26 cellular contexts compared by ENCODE assay signal in the genomic region with DNA sequence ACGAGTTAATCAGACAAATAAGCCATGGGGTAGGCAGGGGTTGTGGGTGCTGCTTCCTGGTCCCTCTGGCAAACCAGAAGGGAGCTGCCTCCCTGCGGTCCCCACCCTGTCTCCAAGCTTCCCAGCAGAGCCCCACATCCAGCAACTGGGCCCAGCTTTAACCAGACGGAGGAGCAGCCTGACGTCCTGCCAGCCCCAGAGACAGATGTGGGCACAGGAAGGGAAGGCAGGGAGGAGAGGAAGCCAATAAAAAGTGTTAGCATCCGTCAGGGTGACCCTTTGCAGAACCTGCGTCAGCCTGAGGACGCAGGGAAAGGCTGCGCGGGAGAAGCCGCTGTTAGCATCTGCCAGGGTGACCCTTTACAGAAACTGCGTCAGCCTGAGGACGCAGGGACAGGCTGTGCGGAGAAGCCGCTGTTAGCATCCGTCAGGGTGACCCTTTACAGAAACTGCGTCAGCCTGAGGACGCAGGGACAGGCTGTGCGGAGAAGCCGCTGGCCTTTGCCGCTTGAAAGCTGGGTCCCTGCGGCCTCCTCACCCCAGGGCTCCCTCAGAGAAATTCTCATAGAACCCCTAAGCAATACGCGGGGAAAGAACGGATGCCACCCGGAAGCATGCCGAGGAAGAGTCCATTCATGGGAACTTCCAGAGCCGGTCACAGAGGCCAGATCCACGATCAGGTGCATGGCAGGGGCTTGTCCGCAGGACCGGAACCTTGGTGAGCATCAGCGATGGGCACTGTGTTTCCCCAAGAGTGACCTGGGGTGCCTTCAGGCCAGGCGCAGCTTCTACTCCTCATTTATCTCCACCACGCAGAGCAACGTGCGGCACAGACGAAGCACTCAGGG.
"Had no signal": no experiment of that assay in that cellular context is flagged by ENCODE, and none has a peak within 500 bp of the region (broad histone marks: within the 10 kb centered on the region; RNA-seq: fewer than 3 reads in every experiment).

No MANE protein-coding gene starts in this region.

- H3K9me3 ChIP-seq: pancreas, psoas muscle, tibial nerve had no signal

- H3K27me3 ChIP-seq: brain microvascular endothelial cell, pancreas, tibial nerve had no signal

- DNase-seq: activated CD4-positive, alpha-beta T cell treated with anti-CD3 and anti-CD28 coated beads for 48 hours; activated CD4-positive, alpha-beta T cell treated with anti-CD3 and anti-CD28 coated beads, Interleukin-2, amount 50 U/mL, for 48 hours; activated CD8-positive, alpha-beta memory T cell treated with anti-CD3 and anti-CD28 coated beads for 24 hours; activated effector memory CD4-positive, alpha-beta T cell treated with anti-CD3 and anti-CD28 coated beads, Interleukin-2, amount 50 U/mL, for 16 hours; activated naive CD4-positive, alpha-beta T cell treated with anti-CD3 and anti-CD28 coated beads for 36 hours; activated naive CD8-positive, alpha-beta T cell treated with anti-CD3 and anti-CD28 coated beads, Interleukin-2, amount 10 ng/mL, durations not matched to agents 7 days and 5 days; brain microvascular endothelial cell; cortex of kidney; effector memory CD8-positive, alpha-beta T cell; foreskin fibroblast; head of caudate nucleus; hippocampal formation; midbrain; naive thymus-derived CD4-positive, alpha-beta T cell; right cardiac atrium; stimulated activated CD4-positive, alpha-beta T cell treated with anti-CD3 and anti-CD28 coated beads, Interleukin-2, amount 100 ng/mL, for 48 hours; stimulated activated naive CD4-positive, alpha-beta T cell treated with Interleukin-2 at 50 U/mL for 16 hours; T-helper 17 cell; T1000; WERI-Rb-1 had no signal

- H3K36me3 ChIP-seq: brain microvascular endothelial cell, pancreas, tibial nerve, WERI-Rb-1 had no signal

- ATAC-seq: activated CD4-positive, CD25-positive, alpha-beta regulatory T cell treated with anti-CD3 and anti-CD28 coated beads, Interleukin-2, amount 50 U/mL, for 24 hours; effector memory CD8-positive, alpha-beta T cell; left lobe of liver; naive thymus-derived CD4-positive, alpha-beta T cell; pancreas; psoas muscle; right cardiac atrium; T-helper 17 cell had no signal

- H3K9me3 Mint-ChIP-seq: activated naive CD8-positive, alpha-beta T cell treated with anti-CD3 and anti-CD28 coated beads, Interleukin-2, amount 10 ng/mL, durations not matched to agents 7 days and 5 days; effector memory CD8-positive, alpha-beta T cell; memory B cell had no signal

- H3K4me3 ChIP-seq: pancreas, psoas muscle, tibial nerve had no signal

- H3K27ac Mint-ChIP-seq: activated naive CD4-positive, alpha-beta T cell treated with anti-CD3 and anti-CD28 coated beads for 36 hours; activated naive CD8-positive, alpha-beta T cell treated with anti-CD3 and anti-CD28 coated beads, Interleukin-2, amount 10 ng/mL, durations not matched to agents 7 days and 5 days; effector memory CD8-positive, alpha-beta T cell; memory B cell; T-helper 17 cell had no signal

- H3K27ac ChIP-seq: brain microvascular endothelial cell, pancreas, tibial nerve, WERI-Rb-1 had no signal

- H3K4me3 Mint-ChIP-seq: activated naive CD4-positive, alpha-beta T cell treated with anti-CD3 and anti-CD28 coated beads for 36 hours; activated naive CD8-positive, alpha-beta T cell treated with anti-CD3 and anti-CD28 coated beads, Interleukin-2, amount 10 ng/mL, durations not matched to agents 7 days and 5 days; effector memory CD8-positive, alpha-beta T cell; memory B cell; T-helper 17 cell had no signal
